ENCODE assay signal across 8 cellular contexts in the genomic region with DNA sequence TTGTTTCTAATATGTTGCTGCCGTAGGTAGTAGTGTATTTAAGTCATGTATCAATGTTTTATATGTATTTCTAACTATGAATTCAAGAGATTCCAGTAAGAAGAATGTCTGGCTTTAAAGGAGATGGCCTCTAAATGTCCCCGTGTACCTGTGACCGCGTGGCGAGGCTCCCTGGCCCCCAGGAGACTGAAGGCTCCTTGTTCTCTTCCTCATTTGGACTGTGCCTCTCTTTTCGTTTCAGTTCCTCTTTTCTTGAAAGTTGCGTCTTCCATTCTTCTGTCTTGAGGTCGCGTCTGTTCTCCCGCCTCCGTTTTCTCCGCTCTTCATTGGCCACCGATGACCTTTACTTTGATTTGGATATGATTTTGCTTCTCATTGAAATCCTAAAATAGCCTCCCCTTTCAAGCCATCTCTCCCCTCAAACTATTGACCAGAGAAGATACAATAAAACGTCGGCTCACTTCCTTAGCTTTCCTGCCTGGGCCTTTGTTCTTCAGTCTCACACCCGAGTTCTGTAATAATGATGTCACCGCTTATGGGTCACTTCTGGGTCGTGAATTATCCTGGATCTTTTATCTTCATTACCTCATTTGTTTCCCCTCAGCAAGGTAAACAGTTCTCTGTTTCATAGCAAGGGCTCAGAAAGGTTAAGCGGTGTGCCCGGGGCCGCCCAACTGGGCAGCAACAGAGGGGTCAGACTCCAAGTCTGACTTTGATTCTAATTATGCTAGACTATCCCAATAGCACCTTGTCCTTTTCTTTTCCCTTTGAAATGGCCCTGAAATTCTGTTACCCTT. TPM values are rescaled to one million over a fixed set of nuclear protein-coding genes. Genes with fewer than 3 reads are reported as not detected.
DNase-seq lines count a peak whose midpoint lies in the region; ATAC-seq and TF ChIP-seq lines count a peak whose summit lies in the region.

No MANE protein-coding gene starts in this region.

- peak; percentile 80 for DNase-seq in MM.1S
- DNase-seq in left lung = peak; percentile 40 to 83
- DNase-seq in T-helper 9 cell = no peak
- no peak for DNase-seq in HuH-7.5 (ENCODE audit: low spot score)
- no peak for DNase-seq in islet precursor cell
- no peak for DNase-seq in COR-L47 (lab: John Stamatoyannopoulos, UW)

- H3K9ac ChIP-seq in MM.1S (ENCODE audit: low read length) = peak overlapping the region; percentile 25

- H3F3A ChIP-seq in MM.1S (ENCODE audit: insufficient read depth, low read length) = peaks cover 19% of the 10 kb centered on the region

- H4K20me1 ChIP-seq in MM.1S (ENCODE audit: insufficient read depth, low read length) = no peaks in the 10 kb centered on the region

- H3K36me3 ChIP-seq in MM.1S (replicated peaks; ENCODE audit: insufficient read depth, low read length) (0 out of 2 replicates have a peak, but pooled peaks cover 9% of the 10 kb centered on the region), left lung (peaks cover 0 to 96% of the 10 kb centered on the region in 2 donors)

- H3K27ac ChIP-seq in MM.1S (ENCODE audit: low read length) (peak overlapping the region; percentile 84), left lung (peak overlapping the region; percentile 26 to 65)

- no peaks in the 10 kb centered on the region for H3K9me2 ChIP-seq in MM.1S (replicated peaks; ENCODE audit: insufficient read depth, low read length)

- peak overlapping the region; percentile 28; the same call in 1 of the 2 replicates for H3K4me3 ChIP-seq in MM.1S (ENCODE audit: low read length)
- H3K4me3 ChIP-seq in left lung = no peak overlapping the region

- H3K79me2 ChIP-seq in MM.1S (ENCODE audit: low read length) = 0 out of 2 replicates have a peak, but pooled peaks cover 7% of the 10 kb centered on the region

- peak overlapping the region; percentile 34 for H3K4me2 ChIP-seq in MM.1S (ENCODE audit: low read depth, low read length)

- H3K4me1 ChIP-seq in MM.1S (ENCODE audit: low read length) = peaks cover 18% of the 10 kb centered on the region
- peaks cover 3 to 25% of the 10 kb centered on the region in 2 donors for H3K4me1 ChIP-seq in left lung

- H3K27me3 ChIP-seq in MM.1S (replicated peaks; ENCODE audit: insufficient read depth, low read length) = no peaks in the 10 kb centered on the region
- no peaks in the 10 kb centered on the region for H3K27me3 ChIP-seq in left lung

- intact Hi-C loops in left lung (cut with DNase I) = no loop called here

- ATAC-seq in GM18508 (IDR thresholded peaks at IDR 0.05; ENCODE audit: insufficient read depth, unreplicated experiment) (peak; percentile 75), GM21717 (IDR thresholded peaks at IDR 0.05; ENCODE audit: unreplicated experiment) (peak; percentile 85), left lung (peak; percentile 7)

- H2AFZ ChIP-seq in MM.1S (ENCODE audit: low read length) = 0 out of 2 replicates have a peak overlapping the region, but pooled peaks have one; percentile 16

- H3K9me3 ChIP-seq in MM.1S (replicated peaks; ENCODE audit: insufficient read depth, low read length) (no peaks in the 10 kb centered on the region), left lung (no peaks in the 10 kb centered on the region)

- TF ChIP-seq CTCF in MM.1S (IDR thresholded peaks at IDR 0.05; ENCODE audit: low read length) (no peak), left lung (IDR thresholded peaks at IDR 0.05) (no peak)

RNA-seq across cellular contexts. Expression of gene WIPI2, which starts 28.7 kb away (rescaled TPM):
- total RNA-seq in left lung = 10 to 100 TPM; 53.5 TPM

Comparison
In these comparisons a context has a peak if more than half of its experiments do, and no peak if none do; other contexts are left out.
1. ATAC-seq: peak in every context shown above with its lines; median percentile 85 in GM21717; 75 in GM18508; 7 in left lung.
2. DNase-seq: peak in MM.1S (single experiment) and left lung (2 of 2); none in T-helper 9 cell (single experiment), HuH-7.5 (single experiment), islet precursor cell (single experiment) and COR-L47 (single experiment).